Comparison of ENCODE assay signal across 16 cellular contexts in the genomic region with DNA sequence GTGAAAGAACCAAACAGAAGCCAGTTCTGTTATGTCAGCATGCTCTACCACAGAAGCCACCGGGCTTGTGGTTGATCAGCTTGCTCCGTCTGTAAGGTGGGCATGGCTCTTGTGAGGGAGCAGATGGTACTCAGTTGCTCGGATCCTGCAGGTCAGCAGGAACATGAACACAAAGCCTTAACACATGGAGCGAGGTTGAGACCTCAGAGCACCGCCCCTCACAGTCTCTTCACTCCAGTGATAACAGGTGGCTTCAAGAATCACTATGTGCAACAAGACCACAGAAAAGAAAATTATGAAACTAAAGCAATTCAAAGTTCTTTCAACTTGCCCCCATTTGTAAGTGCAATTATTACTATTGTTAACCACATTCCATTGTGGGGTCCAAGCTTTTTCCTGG.
"Had no signal": no experiment of that assay in that cellular context is flagged by ENCODE, and none has a peak within 500 bp of the region (broad histone marks: within the 10 kb centered on the region; RNA-seq: fewer than 3 reads in every experiment).

No MANE protein-coding gene starts in this region.

- ATAC-seq: activated CD8-positive, alpha-beta T cell treated with anti-CD3 and anti-CD28 coated beads, Interleukin-2, amount 10 ng/mL, durations not matched to agents 7 days and 5 days; left lobe of liver; mucosa of descending colon; naive thymus-derived CD8-positive, alpha-beta T cell; right cardiac atrium; stimulated activated naive CD8-positive, alpha-beta T cell treated with anti-CD3 and anti-CD28 coated beads, Interleukin-15, amount 100 ng/mL, for 72 hours had no signal

- H3K9me3 ChIP-seq: mucosa of descending colon, upper lobe of left lung had no signal

- H3K4me3 ChIP-seq: cardiac muscle cell, mucosa of descending colon, upper lobe of left lung had no signal

- H3K27me3 ChIP-seq: cardiac muscle cell, upper lobe of left lung had no signal

- DNase-seq: activated B cell treated with CpG ODN at 0.5 μM for 24 hours; activated CD4-positive, alpha-beta T cell treated with anti-CD3 and anti-CD28 coated beads for 48 hours; activated CD8-positive, alpha-beta memory T cell treated with anti-CD3 and anti-CD28 coated beads, Interleukin-2, amount 50 U/mL, for 4 hours; activated CD8-positive, alpha-beta T cell treated with anti-CD3 and anti-CD28 coated beads, Interleukin-2, amount 10 ng/mL, durations not matched to agents 7 days and 5 days; activated effector memory CD4-positive, alpha-beta T cell treated with anti-CD3 and anti-CD28 coated beads, Interleukin-2, amount 50 U/mL, for 16 hours; activated T-cell treated with anti-CD3 and anti-CD28 coated beads, Interleukin-2, amount 50 U/mL, for 48 hours; hippocampal formation; mammary epithelial cell; mucosa of descending colon; naive thymus-derived CD8-positive, alpha-beta T cell; right cardiac atrium; small intestine; stimulated activated naive CD8-positive, alpha-beta T cell treated with anti-CD3 and anti-CD28 coated beads, Interleukin-15, amount 100 ng/mL, for 72 hours; upper lobe of left lung had no signal

- H3K27ac ChIP-seq: cardiac muscle cell, upper lobe of left lung had no signal

- H3K4me1 ChIP-seq: upper lobe of left lung had no signal

- H3K36me3 ChIP-seq: cardiac muscle cell, upper lobe of left lung had no signal
